ENCODE assay signal across 12 cellular contexts in the genomic region with DNA sequence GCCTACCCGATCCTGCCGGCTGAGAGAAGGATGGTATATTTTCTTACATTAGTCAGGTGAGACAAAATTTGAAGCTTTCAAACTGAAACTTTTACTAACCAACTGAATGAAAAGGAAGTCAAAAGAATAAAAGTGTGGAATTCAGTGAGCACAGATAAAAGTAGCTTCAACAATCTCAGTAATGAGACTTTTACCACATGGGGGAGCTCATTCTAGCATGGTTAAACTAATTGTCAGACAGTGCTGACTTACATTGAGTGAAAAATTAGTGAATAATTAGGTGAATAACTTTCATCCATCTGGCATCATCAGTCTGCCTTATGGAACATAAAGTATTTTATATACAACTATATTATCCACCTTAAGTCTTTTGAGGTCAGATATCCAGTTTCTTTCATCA. TPM values are rescaled to one million over a fixed set of nuclear protein-coding genes. Genes with fewer than 3 reads are reported as not detected.
DNase-seq lines count a peak whose midpoint lies in the region; ATAC-seq and TF ChIP-seq lines count a peak whose summit lies in the region.
"Had no signal": no experiment of that assay in that cellular context is flagged by ENCODE, and none has a peak within 500 bp of the region (broad histone marks: within the 10 kb centered on the region; RNA-seq: fewer than 3 reads in every experiment).

No MANE protein-coding gene starts in this region.

- POLR2A ChIA-PET in WTC11 (lab: Charles Lee): no interaction called here

- H3K4me1 ChIP-seq in DOHH2 (ENCODE audit: control insufficient read depth, low read length) (no peaks in the 10 kb centered on the region), gastroesophageal sphincter (no peaks in the 10 kb centered on the region)

- H4K20me1 ChIP-seq in DOHH2 (ENCODE audit: control insufficient read depth, insufficient read depth, low read depth, low read length): no peaks in the 10 kb centered on the region

- H3K9me3 Mint-ChIP-seq in WTC11: no peaks in the 10 kb centered on the region
- no peaks in the 10 kb centered on the region for H3K9me3 Mint-ChIP-seq in type B pancreatic cell
- H3K9me3 Mint-ChIP-seq: nephron had no signal

- peak; percentile 59; the same call in 1 of the 2 replicates for ATAC-seq in WTC11
- no peak for ATAC-seq in gastroesophageal sphincter

- H3K27ac ChIP-seq in DOHH2 (ENCODE audit: low read depth, low read length) (no peak overlapping the region), gastroesophageal sphincter (no peak overlapping the region)
- H3K27ac ChIP-seq: HL-60 had no signal

- H3K27me3 Mint-ChIP-seq in WTC11 (ENCODE audit: low read depth) (peaks cover 3% of the 10 kb centered on the region), type B pancreatic cell (peaks cover 20% of the 10 kb centered on the region)

- H3K4me3 Mint-ChIP-seq in WTC11 (no peak overlapping the region), type B pancreatic cell (no peak overlapping the region)
- H3K4me3 Mint-ChIP-seq: nephron had no signal

- no peaks in the 10 kb centered on the region for H3F3A ChIP-seq in DOHH2 (ENCODE audit: control insufficient read depth, insufficient read depth)

- TF ChIP-seq EP300 in gastroesophageal sphincter (IDR thresholded peaks at IDR 0.05): no peak

- H3K27ac Mint-ChIP-seq in WTC11 (no peak overlapping the region), type B pancreatic cell (no peak overlapping the region)
- H3K27ac Mint-ChIP-seq: nephron had no signal

- peak; percentile 62 for TF ChIP-seq CTCF in DOHH2 (IDR thresholded peaks at IDR 0.05; ENCODE audit: low read depth, low read length, poor library complexity, severe bottlenecking)
- no peak for TF ChIP-seq CTCF in WTC11 (IDR thresholded peaks at IDR 0.05)
- peak; percentile 22 for TF ChIP-seq CTCF in kidney epithelial cell (IDR thresholded peaks at IDR 0.05; ENCODE audit: insufficient read depth, low read length, poor library complexity, severe bottlenecking)
- TF ChIP-seq CTCF in gastroesophageal sphincter (IDR thresholded peaks at IDR 0.05): peak in 1 of 4 experiments; percentile 16
- TF ChIP-seq CTCF in type B pancreatic cell (conservative IDR thresholded peaks at IDR 0.05): no peak

- peaks cover 14% of the 10 kb centered on the region; the same call in 1 of the 2 replicates for H3K27me3 ChIP-seq in DOHH2 (ENCODE audit: control insufficient read depth, low read length)
- no peaks in the 10 kb centered on the region for H3K27me3 ChIP-seq in kidney epithelial cell (ENCODE audit: control insufficient read depth, insufficient read depth, low read length)
- no peaks in the 10 kb centered on the region for H3K27me3 ChIP-seq in gastroesophageal sphincter

- no peak overlapping the region for H3K4me3 ChIP-seq in DOHH2 (ENCODE audit: low read length)
- H3K4me3 ChIP-seq in kidney epithelial cell (ENCODE audit: low read depth, low read length): no peak overlapping the region
- H3K4me3 ChIP-seq in gastroesophageal sphincter: no peak overlapping the region

- no peaks in the 10 kb centered on the region for H3K79me2 ChIP-seq in DOHH2 (ENCODE audit: control insufficient read depth, low read length)

- CTCF ChIA-PET in WTC11 (lab: Charles Lee): interaction anchor here (0.7 to 3.1 kb wide), 15 partner anchors 9 to 159 kb away, joined by 3 to 39 read pairs (median 4); a partner anchor contains a TSS

- no peaks in the 10 kb centered on the region for H3K9me2 ChIP-seq in DOHH2 (replicated peaks; ENCODE audit: control insufficient read depth, low read length)

- DNase-seq in HT-29 (ENCODE audit: low spot score) (peak; percentile 51), WTC11 (ENCODE audit: low spot score) (no peak), kidney epithelial cell (ENCODE audit: low read depth) (no peak), NCI-H1436 treated with DMSO at 0.1 percent for 48 hours (lab: John Stamatoyannopoulos, UW) (no peak), type B pancreatic cell (ENCODE audit: extremely low spot score, unreplicated experiment) (no peak)
- DNase-seq in activated naive CD4-positive, alpha-beta T cell treated with Interleukin-2 at 50 U/mL for 16 hours: no peak
- DNase-seq: hippocampal formation had no signal

- H3K36me3 Mint-ChIP-seq in WTC11 (no peaks in the 10 kb centered on the region), type B pancreatic cell (no peaks in the 10 kb centered on the region)

- H3K4me1 Mint-ChIP-seq in WTC11 (no peaks in the 10 kb centered on the region), type B pancreatic cell (ENCODE audit: unreplicated experiment) (no peaks in the 10 kb centered on the region)
- H3K4me1 Mint-ChIP-seq: nephron had no signal

- H3K36me3 ChIP-seq in DOHH2 (ENCODE audit: control insufficient read depth, low read length): no peaks in the 10 kb centered on the region
- H3K36me3 ChIP-seq in kidney epithelial cell (ENCODE audit: control insufficient read depth, insufficient read depth, low read length): no peaks in the 10 kb centered on the region
- H3K36me3 ChIP-seq in gastroesophageal sphincter: peaks cover 0 to 34% of the 10 kb centered on the region in 2 donors

- TF ChIP-seq POLR2A in gastroesophageal sphincter (IDR thresholded peaks at IDR 0.05): no peak

- H3K9me3 ChIP-seq in DOHH2 (ENCODE audit: control insufficient read depth, insufficient read depth, low read length) (no peaks in the 10 kb centered on the region), gastroesophageal sphincter (no peaks in the 10 kb centered on the region)

- no peak overlapping the region for H3K4me2 ChIP-seq in DOHH2 (ENCODE audit: low read length)

- WGBS in gastroesophageal sphincter (ENCODE audit: low coverage in 1 of 2), 2 donors: 75 to 94% methylated on average over 2 of the region's 2 CpGs

TF ChIP-seq in WTC11, 78 proteins besides CTCF, POLR2A, EP300 and RAD21:
- no peak for TF ChIP-seq RELA (CRISPR knock-in tag; IDR thresholded peaks at IDR 0.05; ENCODE audit: borderline replicate concordance)
- no peak for TF ChIP-seq FOXJ3 (CRISPR knock-in tag; IDR thresholded peaks at IDR 0.05; ENCODE audit: borderline replicate concordance)
TF ChIP-seq in WTC11: peak in this region for 0.

RNA-seq across cellular contexts. Expression of a gene that starts 8.4 kb away (rescaled TPM):
- total RNA-seq in HT-29 (2014; rRNA removed; shearing (Covaris generic)): not detected in 2 replicates
- not detected in 3 replicates for total RNA-seq in WTC11 (2021)
- not detected in 2 replicates for total RNA-seq in kidney epithelial cell
- not detected for total RNA-seq in gastroesophageal sphincter
- total RNA-seq in type B pancreatic cell (ENCODE audit: low replicate concordance): not detected in 2 replicates
- total RNA-seq: NCI-H460 had no signal

RNA-seq across cellular contexts. Expression of a gene that starts 33.8 kb away (rescaled TPM):
- total RNA-seq in HT-29 (2014; rRNA removed; shearing (Covaris generic)): 4.5 and 8.1 TPM in 2 replicates
- 18.5 to 20.1 TPM (median 19.6 TPM) in 3 replicates for total RNA-seq in WTC11 (2021)
- 11.9 and 16.0 TPM in 2 replicates for total RNA-seq in kidney epithelial cell
- 10 to 100 TPM in 3 of 4 donors, 1 to 10 TPM in 1; 8.9 to 35.5 (median 13.1) TPM for total RNA-seq in gastroesophageal sphincter
- 22.7 and 22.9 TPM in 2 replicates for total RNA-seq in type B pancreatic cell (ENCODE audit: low replicate concordance)

Comparison
In these comparisons a context has a peak if more than half of its experiments do, and no peak if none do; other contexts are left out.
1. CTCF ChIP-seq: peak in DOHH2 (single experiment) and kidney epithelial cell (single experiment); none in WTC11 (single experiment) and type B pancreatic cell (single experiment).